ENCODE assay signal across 24 cellular contexts in genomic region chr16:73569266-73569665, GRCh38.
"Had no signal": no experiment of that assay in that cellular context is flagged by ENCODE, and none has a peak within 500 bp of the region (broad histone marks: within the 10 kb centered on the region; RNA-seq: fewer than 3 reads in every experiment).

No MANE protein-coding gene starts in this region.

- H3K27ac ChIP-seq: ascending aorta, breast epithelium, coronary artery, dorsolateral prefrontal cortex had no signal

- H3K36me3 ChIP-seq: ascending aorta, breast epithelium had no signal

- H3K9me3 ChIP-seq: ascending aorta, breast epithelium had no signal

- ATAC-seq: activated CD4-positive, alpha-beta T cell treated with anti-CD3 and anti-CD28 coated beads for 36 hours; activated CD8-positive, alpha-beta memory T cell treated with anti-CD3 and anti-CD28 coated beads, Interleukin-2, amount 10 ng/mL, durations not matched to agents 7 days and 5 days; activated CD8-positive, alpha-beta T cell treated with anti-CD3 and anti-CD28 coated beads, Interleukin-2, amount 10 ng/mL, durations not matched to agents 7 days and 5 days; activated naive CD4-positive, alpha-beta T cell treated with anti-CD3 and anti-CD28 coated beads, Interleukin-2, amount 50 U/mL, for 72 hours; esophagus mucosa had no signal

- FAIRE-seq: frontal cortex had no signal

- H3K4me3 ChIP-seq: ascending aorta, breast epithelium, coronary artery, dorsolateral prefrontal cortex had no signal

- H3K27me3 ChIP-seq: ascending aorta had no signal

- H3K4me1 ChIP-seq: ascending aorta, breast epithelium had no signal

- DNase-seq: activated CD4-positive, alpha-beta memory T cell treated with anti-CD3 and anti-CD28 coated beads for 36 hours; activated CD4-positive, alpha-beta T cell treated with anti-CD3 and anti-CD28 coated beads for 36 hours; activated CD4-positive, alpha-beta T cell treated with anti-CD3 and anti-CD28 coated beads, Interleukin-2, amount 10 ng/mL, durations not matched to agents 24 days and 14 days; activated CD4-positive, CD25-positive, alpha-beta regulatory T cell; activated CD4-positive, CD25-positive, alpha-beta regulatory T cell treated with anti-CD3 and anti-CD28 coated beads, Interleukin-2, amount 50 U/mL, for 72 hours; activated CD8-positive, alpha-beta memory T cell treated with anti-CD3 and anti-CD28 coated beads, Interleukin-2, amount 10 ng/mL, durations not matched to agents 7 days and 5 days; activated CD8-positive, alpha-beta memory T cell treated with anti-CD3 and anti-CD28 coated beads, Interleukin-2, amount 50 U/mL, for 4 hours; activated CD8-positive, alpha-beta T cell treated with anti-CD3 and anti-CD28 coated beads, Interleukin-2, amount 10 ng/mL, durations not matched to agents 7 days and 5 days; activated effector memory CD4-positive, alpha-beta T cell treated with anti-CD3 and anti-CD28 coated beads, Interleukin-2, amount 50 U/mL, for 16 hours; activated naive CD4-positive, alpha-beta T cell treated with anti-CD3 and anti-CD28 coated beads for 36 hours; activated naive CD8-positive, alpha-beta T cell treated with anti-CD3 and anti-CD28 coated beads, Interleukin-2, amount 10 ng/mL, durations not matched to agents 7 days and 5 days; activated T-cell treated with anti-CD3 and anti-CD28 coated beads, Interleukin-2, amount 50 U/mL, for 1 hour; activated T-cell treated with anti-CD3 and anti-CD28 coated beads, Interleukin-2, amount 50 U/mL, for 48 hours; dorsolateral prefrontal cortex; effector memory CD4-positive, alpha-beta T cell; endodermal cell; foreskin fibroblast; T-helper 2 cell had no signal
